Comparison of ENCODE assay signal across 8 cellular contexts in the genomic region with DNA sequence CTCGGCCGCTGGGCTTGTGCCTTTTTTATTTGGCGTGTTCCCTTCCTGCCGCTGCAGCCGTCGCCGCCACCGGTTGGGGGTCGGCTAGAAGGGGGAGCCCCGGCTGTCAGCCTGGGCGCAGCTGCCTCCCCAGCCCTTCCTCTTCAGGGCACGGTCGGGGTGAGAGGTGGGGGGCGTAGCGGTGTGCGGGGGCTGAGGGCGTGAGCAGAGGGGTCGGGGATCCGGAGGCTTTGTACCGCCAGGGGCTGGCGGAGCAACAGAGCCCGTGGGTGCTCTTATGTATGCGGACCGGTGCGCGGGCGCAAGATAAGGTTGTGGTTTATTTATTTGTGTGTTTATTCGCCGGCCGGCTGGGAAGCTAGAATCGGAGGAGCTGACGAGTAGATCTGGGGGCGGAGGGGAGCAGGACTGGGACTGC. TPM values are rescaled to one million over a fixed set of nuclear protein-coding genes. Genes with fewer than 3 reads are reported as not detected.
DNase-seq lines count a peak whose midpoint lies in the region; ATAC-seq and TF ChIP-seq lines count a peak whose summit lies in the region.

No MANE protein-coding gene starts in this region.

- H3K27ac Mint-ChIP-seq in natural killer cell treated with Interleukin-12 subunit alpha and Interleukin-12 subunit beta and Interleukin-15 and Interleukin-18, amount 100 ng/mL, for 72 hours, result peak overlapping the region in 1 of 2 donors; percentile 83

- TF ChIP-seq POLR2A in GM18505 (IDR thresholded peaks at IDR 0.05; ENCODE audit: borderline replicate concordance, extremely low read depth, insufficient read depth, insufficient read length), result no peak

- peak; percentile 17 for ATAC-seq in esophagus mucosa
- ATAC-seq in natural killer cell treated with Interleukin-12 subunit alpha and Interleukin-12 subunit beta and Interleukin-15 and Interleukin-18, amount 100 ng/mL, for 72 hours, result peak; percentile 33 to 37
- no peak for ATAC-seq in GM18517 (IDR thresholded peaks at IDR 0.05; ENCODE audit: unreplicated experiment)
- ATAC-seq in GM18505 (IDR thresholded peaks at IDR 0.05; ENCODE audit: unreplicated experiment), result no peak

- H3K4me3 Mint-ChIP-seq in natural killer cell treated with Interleukin-12 subunit alpha and Interleukin-12 subunit beta and Interleukin-15 and Interleukin-18, amount 100 ng/mL, for 72 hours, result peak overlapping the region; percentile 90

- H3K4me1 Mint-ChIP-seq in natural killer cell treated with Interleukin-12 subunit alpha and Interleukin-12 subunit beta and Interleukin-15 and Interleukin-18, amount 100 ng/mL, for 72 hours (ENCODE audit: low read depth in 2 of 2), result peaks cover 26 to 37% of the 10 kb centered on the region in 2 donors

- H3K27me3 Mint-ChIP-seq in natural killer cell treated with Interleukin-12 subunit alpha and Interleukin-12 subunit beta and Interleukin-15 and Interleukin-18, amount 100 ng/mL, for 72 hours, result peaks cover 2 to 17% of the 10 kb centered on the region in 2 donors

- peak; percentile 50 for DNase-seq in NCI-H2227 (lab: John Stamatoyannopoulos, UW; ENCODE audit: unreplicated experiment)
- no peak for DNase-seq in NCI-H2227 treated with DMSO at 0.1 percent for 48 hours (lab: John Stamatoyannopoulos, UW)
- DNase-seq in activated CD4-positive, alpha-beta T cell treated with anti-CD3 and anti-CD28 coated beads, Interleukin-2, amount 50 U/mL, for 48 hours, result peak; percentile 21 to 36
- no peak for DNase-seq in natural killer cell treated with Interleukin-12 subunit alpha and Interleukin-12 subunit beta and Interleukin-15 and Interleukin-18, amount 100 ng/mL, for 72 hours (ENCODE audit: low spot score)
- DNase-seq in central memory CD4-positive, alpha-beta T cell, result no peak

- H3K9me3 Mint-ChIP-seq in natural killer cell treated with Interleukin-12 subunit alpha and Interleukin-12 subunit beta and Interleukin-15 and Interleukin-18, amount 100 ng/mL, for 72 hours, result no peaks in the 10 kb centered on the region

- no peaks in the 10 kb centered on the region for H3K36me3 Mint-ChIP-seq in natural killer cell treated with Interleukin-12 subunit alpha and Interleukin-12 subunit beta and Interleukin-15 and Interleukin-18, amount 100 ng/mL, for 72 hours

RNA-seq across cellular contexts. Expression of gene ZBTB16, which starts 0.5 kb away (rescaled TPM):
- 5.4 TPM for total RNA-seq in esophagus mucosa
- total RNA-seq in natural killer cell treated with Interleukin-12 subunit alpha and Interleukin-12 subunit beta and Interleukin-15 and Interleukin-18, amount 100 ng/mL, for 72 hours, result 10 to 100 TPM in 1 of 2 donors, 1 to 10 TPM in 1; 2.7 to 13.1 TPM

Comparison
In these comparisons a context has a peak if more than half of its experiments do, and no peak if none do; other contexts are left out.
1. DNase-seq: peak in NCI-H2227 (single experiment) and activated CD4-positive, alpha-beta T cell treated with anti-CD3 and anti-CD28 coated beads, Interleukin-2, amount 50 U/mL, for 48 hours (2 of 2); none in NCI-H2227 treated with DMSO at 0.1 percent for 48 hours (single experiment), natural killer cell treated with Interleukin-12 subunit alpha and Interleukin-12 subunit beta and Interleukin-15 and Interleukin-18, amount 100 ng/mL, for 72 hours (single experiment) and central memory CD4-positive, alpha-beta T cell (single experiment).
2. ATAC-seq: peak in esophagus mucosa (single experiment) and natural killer cell treated with Interleukin-12 subunit alpha and Interleukin-12 subunit beta and Interleukin-15 and Interleukin-18, amount 100 ng/mL, for 72 hours (2 of 2); none in GM18517 (single experiment) and GM18505 (single experiment).